Comparison of ENCODE assay signal across 8 cellular contexts in the genomic region with DNA sequence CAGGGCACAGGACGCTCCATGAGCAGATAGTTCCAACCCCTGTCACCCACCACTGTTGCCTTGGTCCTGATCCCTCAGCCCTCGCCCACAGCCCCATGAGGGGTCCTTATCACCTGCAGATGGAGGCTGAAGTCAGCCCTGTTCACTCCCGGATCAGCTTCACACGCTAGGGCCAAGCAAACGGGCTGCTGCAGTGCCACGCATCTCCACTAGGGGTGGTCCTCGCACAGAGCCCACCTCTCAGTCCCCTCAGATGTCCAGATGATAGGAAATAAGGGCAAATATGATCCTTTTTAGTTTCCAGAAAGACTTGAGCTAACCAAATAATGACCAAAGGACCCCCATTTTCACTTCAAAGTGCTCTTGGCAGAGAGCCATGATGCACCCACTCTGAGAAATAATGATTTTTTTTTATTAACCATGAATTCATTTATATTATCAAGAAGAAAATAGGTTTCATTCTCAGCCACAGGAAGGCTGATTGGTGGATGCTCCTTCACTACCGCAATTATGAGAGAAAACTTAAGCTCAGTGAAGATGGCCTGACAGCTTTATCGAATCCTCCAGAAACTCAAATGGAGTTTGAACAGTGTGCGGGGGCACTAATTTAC.
DNase-seq lines count a peak whose midpoint lies in the region; ATAC-seq and TF ChIP-seq lines count a peak whose summit lies in the region.

No MANE protein-coding gene starts in this region.

- WGBS in heart right ventricle, 2 donors: 43 to 51% methylated on average over 10 of the region's 10 CpGs
- WGBS in right cardiac atrium: 53% methylated on average over 10 of the region's 10 CpGs

- H3K27ac ChIP-seq in heart right ventricle (no peak overlapping the region), right cardiac atrium (ENCODE audit: low read length) (no peak overlapping the region), RWPE1 (no peak overlapping the region), foreskin keratinocyte (no peak overlapping the region)

- H3K4me3 ChIP-seq in heart right ventricle (no peak overlapping the region), right cardiac atrium (ENCODE audit: low read length) (no peak overlapping the region)

- H3K36me3 ChIP-seq in heart right ventricle: no peaks in the 10 kb centered on the region

- TF ChIP-seq CTCF in heart right ventricle (IDR thresholded peaks at IDR 0.05) (peak in 8 of 9 donors; percentile 14 to 52 (median 33)), RWPE1 (conservative IDR thresholded peaks at IDR 0.05; ENCODE audit: low read depth) (peak; percentile 31; the same call in 1 of the 2 replicates), foreskin keratinocyte (conservative IDR thresholded peaks at IDR 0.05) (peak; percentile 51)

- no peak for DNase-seq in heart right ventricle
- no peak for DNase-seq in right cardiac atrium
- peak; percentile 14 for DNase-seq in RWPE1 (ENCODE audit: low spot score)
- no peak for DNase-seq in foreskin keratinocyte
- no peak for DNase-seq in NCI-H1930 (lab: John Stamatoyannopoulos, UW)
- no peak for DNase-seq in effector CD8-positive, alpha-beta T cell (lab: John Stamatoyannopoulos, UW)

- CTCF ChIA-PET in RWPE1 (lab: Yijun Ruan, JAX): interaction anchor here (0.6 kb wide), 1 partner anchor 139 kb away, joined by 3 read pairs; no protein-coding TSS in a partner anchor

- POLR2A ChIA-PET in RWPE1 (lab: Yijun Ruan, JAX; ENCODE audit: low non-redundant PET): no interaction called here

- ATAC-seq in heart right ventricle: no peak
- no peak for ATAC-seq in right cardiac atrium
- peak; percentile 77 for ATAC-seq in HG02798 (IDR thresholded peaks at IDR 0.05; ENCODE audit: poor library complexity, unreplicated experiment)
- ATAC-seq in foreskin keratinocyte: peak; percentile 39
- no peak for ATAC-seq in HG02870 (IDR thresholded peaks at IDR 0.05; ENCODE audit: unreplicated experiment)

- no peaks in the 10 kb centered on the region for H3K9me3 ChIP-seq in heart right ventricle
- H3K9me3 ChIP-seq in right cardiac atrium (ENCODE audit: control insufficient read depth, low read length): no peaks in the 10 kb centered on the region

- intact Hi-C loops in heart right ventricle (cut with DNase I) (no loop called here), right cardiac atrium (cut with DNase I) (no loop called here)

- H3K27me3 ChIP-seq in heart right ventricle (peaks cover 0 to 18% (median 5%) of the 10 kb centered on the region in 7 donors), right cardiac atrium (ENCODE audit: control insufficient read depth, insufficient read depth) (no peaks in the 10 kb centered on the region), foreskin keratinocyte (peaks cover 7% of the 10 kb centered on the region)

- H3K4me1 ChIP-seq in heart right ventricle (no peaks in the 10 kb centered on the region), right cardiac atrium (ENCODE audit: control insufficient read depth, insufficient read depth, low read length) (no peaks in the 10 kb centered on the region), foreskin keratinocyte (no peaks in the 10 kb centered on the region)

Comparison
In these comparisons a context has a peak if more than half of its experiments do, and no peak if none do; other contexts are left out.
1. ATAC-seq: peak in HG02798 (single experiment) and foreskin keratinocyte (single experiment); none in heart right ventricle (0 of 8), right cardiac atrium (0 of 2) and HG02870 (single experiment).
2. Peak in every context shown above with its lines, with median percentiles within 50 percentile points of each other: CTCF ChIP-seq.